In genomic region chr1:26472330-26472900, GRCh38 we compare ENCODE assay signal across 8 cellular contexts. TPM values are rescaled to one million over a fixed set of nuclear protein-coding genes. Genes with fewer than 3 reads are reported as not detected.
A peak's percentile ranks its signal among the peaks of the same experiment; 100 is the strongest.
DNase-seq lines count a peak whose midpoint lies in the region; ATAC-seq, FAIRE-seq and TF ChIP-seq lines count a peak whose summit lies in the region.

Gene HMGN2, plus strand, starts transcription at chr1:26472440. Its CDS starts 173 bp downstream, at chr1:26472613.

- H3K4me3 ChIP-seq in HUES64 (ENCODE audit: low read length) (peak within 1 kb of the TSS; percentile 82), esophagus squamous epithelium (peak within 1 kb of the TSS; percentile 87 to 100 (median 92))

- DNase-seq in Caki2 (ENCODE audit: low read depth), result peak; percentile 84
- peak; percentile 82 for DNase-seq in RCC 7860 (ENCODE audit: low spot score)
- DNase-seq in activated T-cell treated with anti-CD3 and anti-CD28 coated beads, Interleukin-2, amount 50 U/mL, for 48 hours, result peak; percentile 92 to 93
- DNase-seq in esophagus squamous epithelium (lab: John Stamatoyannopoulos, UW), result peak; percentile 52
- peak; percentile 92 for DNase-seq in myocyte (ENCODE audit: low read depth)
- peak; percentile 77 for DNase-seq in stimulated activated CD8-positive, alpha-beta memory T cell treated with anti-CD3 and anti-CD28 coated beads, Interleukin-7, amount 100 ng/mL, for 24 hours (ENCODE audit: low read depth)

- H3K9ac ChIP-seq in HUES64 (ENCODE audit: low read depth, low read length), result peak within 1 kb of the TSS; percentile 100

- in situ Hi-C loops in Caki2 (cut with HindIII; ENCODE audit: low pct_unique_long_range_greater_than_20kb, low sequenced_read_pairs), result no loop called here

- intact Hi-C loops in esophagus squamous epithelium (cut with DNase I), result no loop called here

- peak in 1 of 4 donors; percentile 41 for TF ChIP-seq POLR2A in esophagus squamous epithelium (IDR thresholded peaks at IDR 0.05)

- peak within 1 kb of the TSS; percentile 100 for H3K27ac ChIP-seq in HUES64 (ENCODE audit: low read depth, low read length)
- peak within 1 kb of the TSS; percentile 99 to 100 (median 99) for H3K27ac ChIP-seq in esophagus squamous epithelium

- peaks cover 56% of the 10 kb centered on the region for H3K36me3 ChIP-seq in HUES64 (ENCODE audit: insufficient read depth, low read length)
- peaks cover 0 to 44% (median 4%) of the 10 kb centered on the region in 3 donors for H3K36me3 ChIP-seq in esophagus squamous epithelium

- TF ChIP-seq CTCF in esophagus squamous epithelium (IDR thresholded peaks at IDR 0.05), result peak in 1 of 6 experiments; percentile 14

- WGBS in HUES64, result under 1% methylated on average over 62 of the region's 66 CpGs
- 0 to 1% methylated on average over 1 to 15 of the region's 66 CpGs for WGBS in esophagus squamous epithelium, 2 donors

- FAIRE-seq in RCC 7860 (lab: Jason Lieb, UNC), result no peak

- no peaks in the 10 kb centered on the region for H3K27me3 ChIP-seq in HUES64 (ENCODE audit: insufficient read depth, low read length)
- no peaks in the 10 kb centered on the region for H3K27me3 ChIP-seq in esophagus squamous epithelium

- peak; percentile 52 for ATAC-seq in GM21447 (IDR thresholded peaks at IDR 0.05; ENCODE audit: unreplicated experiment)

- H3K4me1 ChIP-seq in HUES64 (ENCODE audit: insufficient read depth, low read length) (peaks cover 24% of the 10 kb centered on the region), esophagus squamous epithelium (peaks cover 35 to 61% (median 44%) of the 10 kb centered on the region in 3 donors)

- H3K9me3 ChIP-seq in HUES64 (ENCODE audit: insufficient read depth, low read depth, low read length) (no peaks in the 10 kb centered on the region), esophagus squamous epithelium (no peaks in the 10 kb centered on the region)

RNA-seq across cellular contexts. Expression of gene HMGN2, which starts in this region (rescaled TPM):
- total RNA-seq in Caki2 (2014; rRNA removed; shearing (Covaris generic); ENCODE audit: low replicate concordance), result 570 and 785 TPM in 2 replicates
- 939 TPM for polyA plus RNA-seq in HUES64 (2013, experiment 1 of 2)
- 892 TPM for polyA plus RNA-seq in HUES64 (2013, experiment 2 of 2)
- total RNA-seq in esophagus squamous epithelium (100 to 1,000 TPM; 105 to 312 (median 243) TPM), myocyte (250 and 254 TPM in 2 replicates)
- 253 TPM for polyA plus RNA-seq in myocyte (2012)

Comparison
In these comparisons a context has a peak if more than half of its experiments do, and no peak if none do; other contexts are left out.
1. Peak in every context shown above with its lines: DNase-seq, ATAC-seq, H3K4me3 ChIP-seq and H3K27ac ChIP-seq.